Comparison of ENCODE assay signal across 21 cellular contexts in genomic region chr10:102723989-102724388, GRCh38. TPM values are rescaled to one million over a fixed set of nuclear protein-coding genes. Genes with fewer than 3 reads are reported as not detected.
DNase-seq lines count a peak whose midpoint lies in the region; ATAC-seq, FAIRE-seq and TF ChIP-seq lines count a peak whose summit lies in the region.
"Had no signal": no experiment of that assay in that cellular context is flagged by ENCODE, and none has a peak within 500 bp of the region (broad histone marks: within the 10 kb centered on the region; RNA-seq: fewer than 3 reads in every experiment).

No MANE protein-coding gene starts in this region.

- H3K9me3 Mint-ChIP-seq in progenitor cell of endocrine pancreas (ENCODE audit: low read depth) (no peaks in the 10 kb centered on the region), T-cell (peaks cover 0 to 4% (median 0%) of the 10 kb centered on the region in 3 donors)
- H3K9me3 Mint-ChIP-seq: CD4-positive, alpha-beta T cell; CD8-positive, alpha-beta memory T cell; GM23338 had no signal

- peaks cover 3 to 35% (median 16%) of the 10 kb centered on the region in 4 experiments; a peak in 7 of 8 replicates for H3K36me3 ChIP-seq in H1 (ENCODE audit: control insufficient read depth in 2 of 4, insufficient read depth in 4 of 4, low read length in 3 of 4)
- H3K36me3 ChIP-seq in gastroesophageal sphincter = peaks cover 0 to 24% of the 10 kb centered on the region in 2 donors

- H4K91ac ChIP-seq in H1 (replicated peaks; ENCODE audit: insufficient read length, low read length) = no peak overlapping the region

- H3K9ac ChIP-seq in H1 (replicated peaks in 1 of 4; ENCODE audit: extremely low read depth in 1 of 4, low read depth in 3 of 4, low read length in 3 of 4) = no peak overlapping the region
- H3K9ac ChIP-seq: BLaER1 had no signal

- H3K4me2 ChIP-seq in H1 (ENCODE audit: insufficient read depth in 1 of 2, low read depth in 2 of 2, low read length in 2 of 2) = no peak overlapping the region
- H3K4me2 ChIP-seq: BLaER1, GM23338 had no signal

- H3K27ac ChIP-seq in H1 (ENCODE audit: low read depth, low read length) (no peak overlapping the region), gastroesophageal sphincter (no peak overlapping the region)

- H3K18ac ChIP-seq in H1 (ENCODE audit: extremely low read depth, low read length) = no peak overlapping the region

- H3K4me1 ChIP-seq in H1 (replicated peaks in 1 of 4; ENCODE audit: control insufficient read depth in 3 of 4, insufficient read depth in 4 of 4, low read length in 3 of 4) (no peaks in the 10 kb centered on the region), gastroesophageal sphincter (peaks cover 0 to 2% (median 0%) of the 10 kb centered on the region in 3 donors)

- no peak overlapping the region for H4K8ac ChIP-seq in H1 (ENCODE audit: extremely low read depth, insufficient read depth, low read length)

- peak overlapping the region; percentile 57 for H3K27ac Mint-ChIP-seq in progenitor cell of endocrine pancreas
- H3K27ac Mint-ChIP-seq in T-cell = no peak overlapping the region
- H3K27ac Mint-ChIP-seq: B cell; CD14-positive monocyte; CD4-positive, alpha-beta T cell; CD8-positive, alpha-beta memory T cell; GM23338 had no signal

- H3K23me2 ChIP-seq in H1 (ENCODE audit: low read depth, low read length) = no peaks in the 10 kb centered on the region; the same call in 1 of the 2 replicates

- no peak for TF ChIP-seq RAD21 in H1 (IDR thresholded peaks at IDR 0.05 in 1 of 2, conservative IDR thresholded peaks at IDR 0.05 in 1 of 2; ENCODE audit: low read depth in 2 of 2, low read length in 2 of 2)

- TF ChIP-seq POLR2A in GM12892 (IDR thresholded peaks at IDR 0.05; ENCODE audit: low read depth, low read length) (no peak), H1 (IDR thresholded peaks at IDR 0.05; ENCODE audit: control extremely low read depth in 1 of 2, low read depth in 2 of 2, low read length in 2 of 2) (no peak), gastroesophageal sphincter (IDR thresholded peaks at IDR 0.05) (no peak)

- no peak for TF ChIP-seq CTCF in H1 (IDR thresholded peaks at IDR 0.05; ENCODE audit: control extremely low read depth in 1 of 3, insufficient read depth in 1 of 3, low read depth in 1 of 3, low read length in 3 of 3)
- TF ChIP-seq CTCF in progenitor cell of endocrine pancreas (IDR thresholded peaks at IDR 0.05; ENCODE audit: unreplicated experiment) = no peak
- TF ChIP-seq CTCF in gastroesophageal sphincter (IDR thresholded peaks at IDR 0.05) = no peak

- no peak overlapping the region for H2AFZ ChIP-seq in H1 (ENCODE audit: low read length)
- H2AFZ ChIP-seq: GM23338 had no signal

- H3K9me3 ChIP-seq in H1 (ENCODE audit: insufficient read depth in 2 of 2, low read depth in 1 of 2, low read length in 1 of 2) (no peaks in the 10 kb centered on the region), gastroesophageal sphincter (no peaks in the 10 kb centered on the region)
- H3K9me3 ChIP-seq: HAP-1 had no signal

- H3K27me3 ChIP-seq in H1 (replicated peaks in 1 of 4; ENCODE audit: control insufficient read depth in 3 of 4, extremely low read depth in 1 of 4, insufficient read depth in 3 of 4, low read length in 3 of 4) = no peaks in the 10 kb centered on the region
- H3K27me3 ChIP-seq in gastroesophageal sphincter = no peaks in the 10 kb centered on the region
- H3K27me3 ChIP-seq: BLaER1 had no signal

- ATAC-seq in gastroesophageal sphincter = no peak
- no peak for ATAC-seq in T-cell (replicated peaks in 1 of 4)
- ATAC-seq: GM12878, GM23338 had no signal

- H4K5ac ChIP-seq in H1 (ENCODE audit: insufficient read length, low read depth, low read length) = no peak overlapping the region

- intact Hi-C loops in posterior cingulate gyrus (cut with DNase I) = no loop called here

- H3K56ac ChIP-seq in H1 (replicated peaks; ENCODE audit: insufficient read length, low read depth, low read length) = no peak overlapping the region

- no peak for DNase-seq in GM12892 (ENCODE audit: insufficient read length)
- no peak for DNase-seq in H1 (ENCODE audit: low read depth in 1 of 2, low spot score in 2 of 2)
- DNase-seq in progenitor cell of endocrine pancreas (ENCODE audit: low spot score, unreplicated experiment) = no peak
- no peak for DNase-seq in posterior cingulate gyrus
- no peak for DNase-seq in T-cell
- DNase-seq: CD4-positive, alpha-beta T cell; CD8-positive, alpha-beta memory T cell; DMS 273 treated with DMSO at 0.1 percent for 48 hours; DMS79; EL; GDM1 had no signal

- H2AK5ac ChIP-seq in H1 (ENCODE audit: low read depth, low read length) = no peak overlapping the region

- H3K79me1 ChIP-seq in H1 (ENCODE audit: low read depth, low read length) = no peaks in the 10 kb centered on the region; the same call in 1 of the 2 replicates

- no peak overlapping the region for H3K14ac ChIP-seq in H1 (ENCODE audit: insufficient read length)

- no peak overlapping the region for H2BK15ac ChIP-seq in H1 (ENCODE audit: low read length)

- H3K23ac ChIP-seq in H1 (ENCODE audit: insufficient read length) = no peak overlapping the region

- H4K20me1 ChIP-seq in H1 (replicated peaks in 1 of 2; ENCODE audit: control insufficient read depth in 1 of 2, insufficient read depth in 2 of 2, low read length in 2 of 2) = peaks cover 0 to 6% of the 10 kb centered on the region in 2 experiments

- 93% methylated on average over 4 of the region's 4 CpGs; no CpG with 5 or more reads in 1 of the 2 experiments for WGBS in H1 (ENCODE audit: extremely low coverage in 1 of 2, insufficient coverage in 1 of 2, insufficient read length in 1 of 2, insufficient replicate concordance in 2 of 2, low coverage in 1 of 2, low lambda C conversion rate in 2 of 2, missing lambda C conversion rate in 1 of 2), 2 experiments
- WGBS in gastroesophageal sphincter (ENCODE audit: low coverage in 1 of 2), 2 donors = 97 to 98% methylated on average over 4 of the region's 4 CpGs

- H2BK12ac ChIP-seq in H1 (ENCODE audit: low read depth, low read length) = no peak overlapping the region

- H2BK20ac ChIP-seq in H1 (ENCODE audit: low read length) = no peak overlapping the region

- H2BK5ac ChIP-seq in H1 (ENCODE audit: low read depth, low read length) = no peak overlapping the region

- TF ChIP-seq EP300 in H1 (IDR thresholded peaks at IDR 0.05; ENCODE audit: borderline replicate concordance in 1 of 2, low read depth in 2 of 2, low read length in 2 of 2) (no peak), gastroesophageal sphincter (IDR thresholded peaks at IDR 0.05) (no peak)

- no peaks in the 10 kb centered on the region for H3K27me3 Mint-ChIP-seq in progenitor cell of endocrine pancreas
- no peaks in the 10 kb centered on the region for H3K27me3 Mint-ChIP-seq in T-cell
- H3K27me3 Mint-ChIP-seq: B cell; CD4-positive, alpha-beta T cell; CD8-positive, alpha-beta memory T cell had no signal

- H3K4me3 Mint-ChIP-seq in progenitor cell of endocrine pancreas (ENCODE audit: low read depth) = no peak overlapping the region
- no peak overlapping the region for H3K4me3 Mint-ChIP-seq in T-cell
- H3K4me3 Mint-ChIP-seq: B cell; CD14-positive monocyte; CD4-positive, alpha-beta T cell; CD8-positive, alpha-beta memory T cell; GM23338 had no signal

- no peak overlapping the region for H2BK120ac ChIP-seq in H1 (replicated peaks; ENCODE audit: low read depth, low read length)

- peaks cover 9% of the 10 kb centered on the region for H3K4me1 Mint-ChIP-seq in progenitor cell of endocrine pancreas (ENCODE audit: low read depth)
- peaks cover 10 to 22% (median 16%) of the 10 kb centered on the region in 3 donors for H3K4me1 Mint-ChIP-seq in T-cell
- H3K4me1 Mint-ChIP-seq: B cell had no signal

- FAIRE-seq in GM12892 (lab: Jason Lieb, UNC) = peak; percentile 17
- FAIRE-seq in H1 (lab: Jason Lieb, UNC) = no peak
- FAIRE-seq: D721Med, GM12878, GM18507, H54 had no signal

- H3K79me2 ChIP-seq in H1 (ENCODE audit: control insufficient read depth in 1 of 2, insufficient read depth in 2 of 2, low read length in 2 of 2) = peaks cover 0 to 44% of the 10 kb centered on the region in 2 experiments; a peak in 2 of 4 replicates

- H3K36me3 Mint-ChIP-seq in progenitor cell of endocrine pancreas (ENCODE audit: insufficient read depth) = peaks cover 20% of the 10 kb centered on the region
- peaks cover 27% of the 10 kb centered on the region for H3K36me3 Mint-ChIP-seq in T-cell

- H3K4ac ChIP-seq in H1 (replicated peaks; ENCODE audit: insufficient read length, low read depth, low read length) = no peak overlapping the region

- POLR2A ChIA-PET in H1 (lab: Charles Lee; ENCODE audit: partially characterized antibody) (interaction anchor here (0.6 to 6.0 kb wide), 3 partner anchors 10 to 55 kb away, joined by 3 to 53 read pairs (median 30); partner anchors contain the start of genes ARL3, SFXN2 and WBP1L), T-cell (lab: Charles Lee) (interaction anchor here in 1 of 2 donors (0.6 kb wide), 1 partner anchor 78 kb away, joined by 4 read pairs; no protein-coding TSS in a partner anchor)

- H3K4me3 ChIP-seq in H1 (ENCODE audit: extremely low read depth in 1 of 4, insufficient read depth in 2 of 4, low read depth in 3 of 4, low read length in 4 of 4) (no peak overlapping the region), gastroesophageal sphincter (no peak overlapping the region)
- H3K4me3 ChIP-seq: BLaER1, GM12878, GM23338, HAP-1 had no signal

- CTCF ChIA-PET in H1 (lab: Charles Lee; ENCODE audit: partially characterized antibody) (interaction anchor here (1.1 to 1.3 kb wide), 2 partner anchors 10 to 58 kb away, joined by 3 read pairs; partner anchors contain the start of gene ARL3), T-cell (lab: Charles Lee) (no interaction called here)

RNA-seq across cellular contexts. Expression of gene SFXN2, which starts 9.6 kb away (rescaled TPM):
- 14.1 TPM for polyA plus RNA-seq in GM12892 (2012; ENCODE audit: missing spikeins)
- total RNA-seq in H1 (2021; fragmentation: NEBNext Ultra II Directional; extraction: Animal tissue kit (Norgen Biotek cat#: 25700)) = 20.5 TPM in 2 replicates
- 23.5 and 29.3 TPM in 2 replicates for polyA plus RNA-seq in H1 (2011; rRNA removed)
- 23.5 TPM for polyA plus RNA-seq in H1 (2011; cell fraction: cytosol; rRNA removed)
- 34.5 TPM for polyA plus RNA-seq in H1 (2011; cell fraction: nucleus; rRNA removed)
- 18.9 to 21.4 TPM (median 20.7 TPM) in 4 replicates for polyA plus RNA-seq in H1 (2012, experiment 1 of 2)
- polyA plus RNA-seq in H1 (2012, experiment 2 of 2) = 20.1 TPM
- polyA plus RNA-seq in H1 (2013, experiment 1 of 2) = 10.6 TPM
- polyA plus RNA-seq in H1 (2013, experiment 2 of 2) = 9.8 TPM
- 58.2 and 63.8 TPM in 2 replicates for polyA minus RNA-seq in H1 (2011; rRNA and poly(A)+ RNA removed)
- 17.2 TPM for polyA minus RNA-seq in H1 (2011; cell fraction: cytosol; rRNA and poly(A)+ RNA removed)
- 50.5 TPM for polyA minus RNA-seq in H1 (2011; cell fraction: nucleus; rRNA and poly(A)+ RNA removed)
- total RNA-seq in progenitor cell of endocrine pancreas (33.9 and 34.2 TPM in 2 replicates), gastroesophageal sphincter (1 to 10 TPM in 2 of 4 donors, under 1 TPM in 2; 0.45 to 3.2 (median 1.2) TPM), T-cell (10 to 100 TPM in 4 of 5 donors, 1 to 10 TPM in 1; 9.2 to 32.6 (median 22.6) TPM)

RNA-seq across cellular contexts. Expression of gene ARL3, which starts 9.8 kb away (rescaled TPM):
- polyA plus RNA-seq in GM12892 (2012; ENCODE audit: missing spikeins) = 14.1 TPM
- 15.3 and 16.2 TPM in 2 replicates for total RNA-seq in H1 (2021; fragmentation: NEBNext Ultra II Directional; extraction: Animal tissue kit (Norgen Biotek cat#: 25700))
- polyA plus RNA-seq in H1 (2011; rRNA removed) = 5.3 and 8.8 TPM in 2 replicates
- 10.7 TPM for polyA plus RNA-seq in H1 (2011; cell fraction: cytosol; rRNA removed)
- polyA plus RNA-seq in H1 (2011; cell fraction: nucleus; rRNA removed) = 4.1 TPM
- polyA plus RNA-seq in H1 (2012, experiment 1 of 2) = 17.5 to 21.4 TPM (median 19.0 TPM) in 4 replicates
- polyA plus RNA-seq in H1 (2012, experiment 2 of 2) = 10.8 TPM
- 16.6 TPM for polyA plus RNA-seq in H1 (2013, experiment 1 of 2)
- 18.0 TPM for polyA plus RNA-seq in H1 (2013, experiment 2 of 2)
- polyA minus RNA-seq in H1 (2011; rRNA and poly(A)+ RNA removed) = 4.5 and 5.0 TPM in 2 replicates
- polyA minus RNA-seq in H1 (2011; cell fraction: cytosol; rRNA and poly(A)+ RNA removed) = 4.0 TPM
- polyA minus RNA-seq in H1 (2011; cell fraction: nucleus; rRNA and poly(A)+ RNA removed) = 3.0 TPM
- total RNA-seq in progenitor cell of endocrine pancreas (24.9 and 25.0 TPM in 2 replicates), gastroesophageal sphincter (1 to 10 TPM; 7.1 to 9.8 (median 9.1) TPM), T-cell (1 to 10 TPM; 2.7 to 5.0 (median 3.5) TPM)

RNA-seq across cellular contexts. Expression of gene WBP1L, which starts 19.8 kb away (rescaled TPM):
- polyA plus RNA-seq in GM12892 (2012; ENCODE audit: missing spikeins) = 9.7 TPM
- 26.2 and 26.6 TPM in 2 replicates for total RNA-seq in H1 (2021; fragmentation: NEBNext Ultra II Directional; extraction: Animal tissue kit (Norgen Biotek cat#: 25700))
- 29.9 and 37.0 TPM in 2 replicates for polyA plus RNA-seq in H1 (2011; rRNA removed)
- polyA plus RNA-seq in H1 (2011; cell fraction: cytosol; rRNA removed) = 24.6 TPM
- polyA plus RNA-seq in H1 (2011; cell fraction: nucleus; rRNA removed) = 27.2 TPM
- 14.7 to 20.7 TPM (median 20.2 TPM) in 4 replicates for polyA plus RNA-seq in H1 (2012, experiment 1 of 2)
- polyA plus RNA-seq in H1 (2012, experiment 2 of 2) = 19.6 TPM
- 24.7 TPM for polyA plus RNA-seq in H1 (2013, experiment 1 of 2)
- polyA plus RNA-seq in H1 (2013, experiment 2 of 2) = 25.2 TPM
- 33.2 and 39.3 TPM in 2 replicates for polyA minus RNA-seq in H1 (2011; rRNA and poly(A)+ RNA removed)
- polyA minus RNA-seq in H1 (2011; cell fraction: cytosol; rRNA and poly(A)+ RNA removed) = 23.0 TPM
- 16.1 TPM for polyA minus RNA-seq in H1 (2011; cell fraction: nucleus; rRNA and poly(A)+ RNA removed)
- total RNA-seq in progenitor cell of endocrine pancreas (29.9 and 30.7 TPM in 2 replicates), gastroesophageal sphincter (100 to 1,000 TPM; 125 to 142 (median 132) TPM), T-cell (10 to 100 TPM; 20.0 to 38.5 (median 33.0) TPM)
